8 cellular contexts compared by ENCODE assay signal in genomic region chr6:7673063-7673536, GRCh38.
DNase-seq lines count a peak whose midpoint lies in the region; ATAC-seq and TF ChIP-seq lines count a peak whose summit lies in the region.

No MANE protein-coding gene starts in this region.

- H3K9me3 ChIP-seq in iPS-18a (ENCODE audit: control insufficient read depth, low read depth, low read length): no peaks in the 10 kb centered on the region
- H3K9me3 ChIP-seq in stomach smooth muscle (ENCODE audit: control insufficient read depth in 2 of 2, low read length in 2 of 2): no peaks in the 10 kb centered on the region

- no peak for TF ChIP-seq CTCF in astrocyte of the spinal cord (IDR thresholded peaks at IDR 0.05; ENCODE audit: low read depth, low read length)

- DNase-seq in HUDEP-2 (lab: John Stamatoyannopoulos, UW; ENCODE audit: unreplicated experiment in 76 of 76) (peak in 71 of 76 experiments; percentile 25 to 90 (median 72)), astrocyte of the spinal cord (ENCODE audit: low read depth, low spot score) (peak; percentile 8), kidney glomerular epithelial cell (lab: John Stamatoyannopoulos, UW) (no peak), NOMO-1 treated with dmso at 0.1 percent for 144 hours (lab: John Stamatoyannopoulos, UW; ENCODE audit: unreplicated experiment) (no peak), hepatic stellate cell (ENCODE audit: low spot score) (no peak)

- H3K36me3 ChIP-seq in iPS-18a (ENCODE audit: control insufficient read depth, low read depth, low read length) (no peaks in the 10 kb centered on the region), stomach smooth muscle (ENCODE audit: control insufficient read depth in 2 of 2, insufficient read depth in 2 of 2, low read length in 2 of 2) (no peaks in the 10 kb centered on the region)

- in situ Hi-C loops in astrocyte of the spinal cord (cut with HindIII; ENCODE audit: low sequenced_read_pairs): no loop called here

- peaks cover 4% of the 10 kb centered on the region for H3K4me1 ChIP-seq in iPS-18a (ENCODE audit: control insufficient read depth, low read depth, low read length)
- H3K4me1 ChIP-seq in stomach smooth muscle (ENCODE audit: control insufficient read depth, insufficient read depth, low read length): peaks cover 6% of the 10 kb centered on the region

- no peak overlapping the region for H3K27ac ChIP-seq in iPS-18a (ENCODE audit: low read length)
- H3K27ac ChIP-seq in stomach smooth muscle (ENCODE audit: low read length): no peak overlapping the region

- H3K9ac ChIP-seq in iPS-18a (ENCODE audit: low read length) (no peak overlapping the region), stomach smooth muscle (ENCODE audit: low read length in 2 of 2) (no peak overlapping the region)

- no peak overlapping the region for H3K4me3 ChIP-seq in astrocyte of the spinal cord (ENCODE audit: low read depth, low read length)
- peak overlapping the region; percentile 4 for H3K4me3 ChIP-seq in iPS-18a (ENCODE audit: low read length)
- H3K4me3 ChIP-seq in stomach smooth muscle (ENCODE audit: low read length in 2 of 2): peak overlapping the region; percentile 25 to 49

- H3K27me3 ChIP-seq in iPS-18a (ENCODE audit: control insufficient read depth, insufficient read depth, low read length) (no peaks in the 10 kb centered on the region), stomach smooth muscle (ENCODE audit: control insufficient read depth in 1 of 2, insufficient read depth in 2 of 2, low read length in 2 of 2) (peaks cover 2 to 4% of the 10 kb centered on the region in 2 donors)

- ATAC-seq in GM18867 (IDR thresholded peaks at IDR 0.05; ENCODE audit: unreplicated experiment): no peak

Comparison
In these comparisons a context has a peak if more than half of its experiments do, and no peak if none do; other contexts are left out.
1. DNase-seq: peak in HUDEP-2 (71 of 76) and astrocyte of the spinal cord (single experiment); none in kidney glomerular epithelial cell (single experiment), NOMO-1 treated with dmso at 0.1 percent for 144 hours (single experiment) and hepatic stellate cell (single experiment).